ENCODE assay signal across 14 cellular contexts in genomic region chr4:3810111-3810680, GRCh38. TPM values are rescaled to one million over a fixed set of nuclear protein-coding genes. Genes with fewer than 3 reads are reported as not detected.
A peak's percentile ranks its signal among the peaks of the same experiment; 100 is the strongest.
DNase-seq lines count a peak whose midpoint lies in the region; ATAC-seq, FAIRE-seq and TF ChIP-seq lines count a peak whose summit lies in the region.
"Had no signal": no experiment of that assay in that cellular context is flagged by ENCODE, and none has a peak within 500 bp of the region (broad histone marks: within the 10 kb centered on the region; RNA-seq: fewer than 3 reads in every experiment).

No MANE protein-coding gene starts in this region.

- no peak for TF ChIP-seq POLR2A in lower leg skin (IDR thresholded peaks at IDR 0.05)

- no peak for ATAC-seq in Right ventricle myocardium superior (ENCODE audit: poor library complexity)
- no peak for ATAC-seq in heart right ventricle
- peak in 3 of 4 donors; percentile 27 to 65 (median 55) for ATAC-seq in pancreas

- no peak overlapping the region for H3K27ac Mint-ChIP-seq in chondrocyte (ENCODE audit: unreplicated experiment)
- H3K27ac Mint-ChIP-seq: CD8-positive, alpha-beta memory T cell had no signal

- H3K27me3 ChIP-seq in heart right ventricle (peaks cover 0 to 59% (median 45%) of the 10 kb centered on the region in 7 donors), pancreas (no peaks in the 10 kb centered on the region), A673 (replicated peaks; ENCODE audit: insufficient read depth, low read depth, low read length, poor library complexity) (no peaks in the 10 kb centered on the region)
- H3K27me3 ChIP-seq: BLaER1 had no signal

- no peak for TF ChIP-seq CTCF in heart right ventricle (IDR thresholded peaks at IDR 0.05)
- TF ChIP-seq CTCF in chondrocyte (IDR thresholded peaks at IDR 0.05) = no peak
- no peak for TF ChIP-seq CTCF in kidney (IDR thresholded peaks at IDR 0.05; ENCODE audit: borderline replicate concordance, extremely low read depth, insufficient read depth)
- TF ChIP-seq CTCF in pancreas (IDR thresholded peaks at IDR 0.05) = no peak
- TF ChIP-seq CTCF in A673 (conservative IDR thresholded peaks at IDR 0.05; ENCODE audit: low read depth, low read length) = no peak
- TF ChIP-seq CTCF in lower leg skin (IDR thresholded peaks at IDR 0.05) = no peak

- H3K27me3 Mint-ChIP-seq in chondrocyte (ENCODE audit: low read depth) = peaks cover 33% of the 10 kb centered on the region

- no peaks in the 10 kb centered on the region for H3K9me3 Mint-ChIP-seq in chondrocyte (ENCODE audit: low read depth)
- H3K9me3 Mint-ChIP-seq: CD8-positive, alpha-beta memory T cell had no signal

- no peak overlapping the region for H3K4me3 Mint-ChIP-seq in chondrocyte (ENCODE audit: unreplicated experiment)
- H3K4me3 Mint-ChIP-seq: CD8-positive, alpha-beta memory T cell had no signal

- H3K9me3 ChIP-seq in heart right ventricle (no peaks in the 10 kb centered on the region), kidney (ENCODE audit: control insufficient read depth in 1 of 2, low read length in 2 of 2) (no peaks in the 10 kb centered on the region), pancreas (no peaks in the 10 kb centered on the region), A673 (ENCODE audit: low read depth, low read length, poor library complexity, severe bottlenecking) (no peaks in the 10 kb centered on the region)
- H3K9me3 ChIP-seq: A549, BLaER1, Caco-2 had no signal

- H3K4me1 ChIP-seq in heart right ventricle = no peaks in the 10 kb centered on the region
- H3K4me1 ChIP-seq in kidney (ENCODE audit: control insufficient read depth in 1 of 2, insufficient read depth in 1 of 2, low read depth in 1 of 2, low read length in 2 of 2) = no peaks in the 10 kb centered on the region
- H3K4me1 ChIP-seq in pancreas = no peaks in the 10 kb centered on the region
- peaks cover 22% of the 10 kb centered on the region for H3K4me1 ChIP-seq in A673 (ENCODE audit: insufficient read depth, low read length, poor library complexity, severe bottlenecking)
- H3K4me1 ChIP-seq: A549, Caco-2 had no signal

- H3K36me3 Mint-ChIP-seq in chondrocyte (ENCODE audit: low read depth) = no peaks in the 10 kb centered on the region
- H3K36me3 Mint-ChIP-seq: CD8-positive, alpha-beta memory T cell had no signal

- H3K4me1 Mint-ChIP-seq in chondrocyte (ENCODE audit: low read depth) = no peaks in the 10 kb centered on the region
- H3K4me1 Mint-ChIP-seq: CD8-positive, alpha-beta memory T cell had no signal

- H3K27ac ChIP-seq in heart right ventricle (no peak overlapping the region), kidney (ENCODE audit: low read depth in 2 of 2, low read length in 2 of 2) (no peak overlapping the region), pancreas (no peak overlapping the region), A673 (ENCODE audit: low read depth, low read length, poor library complexity, severe bottlenecking) (no peak overlapping the region)
- H3K27ac ChIP-seq: A549, BLaER1, HL-60 had no signal

- no peak overlapping the region for H3K9ac ChIP-seq in kidney (ENCODE audit: low read length in 2 of 2)
- H3K9ac ChIP-seq: BLaER1 had no signal

- CTCF ChIA-PET in A673 (lab: Charles Lee) = no interaction called here

- no peak for FAIRE-seq in kidney (lab: Jason Lieb, UNC)
- FAIRE-seq in pancreas (lab: Jason Lieb, UNC) = no peak
- FAIRE-seq: A549 had no signal

- 62 to 63% methylated on average over 15 of the region's 15 CpGs for WGBS in heart right ventricle, 2 donors
- 44 to 64% methylated on average over 15 of the region's 15 CpGs for WGBS in pancreas, 2 donors
- 64 to 84% methylated on average over 11 to 13 of the region's 15 CpGs for WGBS in lower leg skin, 2 donors

- DNase-seq in Right ventricle myocardium superior (peak; percentile 27), heart right ventricle (no peak), chondrocyte (ENCODE audit: low spot score) (peak; percentile 75), kidney (peak; percentile 57), pancreas (peak in 3 of 6 donors; percentile 59 to 70 (median 64)), A673 (ENCODE audit: low spot score) (no peak), lower leg skin (ENCODE audit: low spot score in 2 of 2) (no peak)
- no peak for DNase-seq in central memory CD4-positive, alpha-beta T cell
- DNase-seq: Caco-2; CD8-positive, alpha-beta memory T cell; H7 had no signal

- POLR2A ChIA-PET in A673 (lab: Charles Lee; ENCODE audit: low non-redundant PET) = no interaction called here

- H3K36me3 ChIP-seq in heart right ventricle = no peaks in the 10 kb centered on the region
- no peaks in the 10 kb centered on the region for H3K36me3 ChIP-seq in kidney (ENCODE audit: control insufficient read depth in 1 of 2, insufficient read depth in 2 of 2, low read length in 2 of 2)
- no peaks in the 10 kb centered on the region for H3K36me3 ChIP-seq in pancreas
- H3K36me3 ChIP-seq in A673 (ENCODE audit: insufficient read depth, low read length, poor library complexity, severe bottlenecking) = no peaks in the 10 kb centered on the region
- H3K36me3 ChIP-seq: BLaER1 had no signal

- no peak overlapping the region for H3K4me3 ChIP-seq in heart right ventricle
- no peak overlapping the region for H3K4me3 ChIP-seq in kidney (ENCODE audit: low read length in 2 of 2)
- no peak overlapping the region for H3K4me3 ChIP-seq in pancreas
- H3K4me3 ChIP-seq in A673 (ENCODE audit: low read depth, low read length, poor library complexity, severe bottlenecking) = no peak overlapping the region
- no peak overlapping the region for H3K4me3 ChIP-seq in lower leg skin (ENCODE audit: low read depth, poor library complexity, severe bottlenecking)
- H3K4me3 ChIP-seq: A549, BLaER1 had no signal

- intact Hi-C loops in Right ventricle myocardium superior (cut with DNase I) = no loop called here
- intact Hi-C loops in heart right ventricle (cut with DNase I) = no loop called here
- intact Hi-C loops in kidney (cut with DNase I) = no loop called here
- intact Hi-C loops in pancreas (cut with DNase I) = no loop called here
- intact Hi-C loops in A673 (cut with micrococcal nuclease; ENCODE audit: unreplicated experiment) = no loop called here
- intact Hi-C loops in lower leg skin (cut with DNase I; ENCODE audit: low total_unique reads) = no loop called here

- BruUV-seq in A673 (replicated peaks; lab: Mats Ljungman, UMichigan) = no TSS peak

RNA-seq across cellular contexts. Expression of gene ADRA2C, which starts 44.0 kb away (rescaled TPM):
- total RNA-seq in Right ventricle myocardium superior (6.2 TPM), heart right ventricle (1 to 10 TPM; 2.8 to 8.8 (median 5.1) TPM), chondrocyte (0.99 to 1.6 TPM (median 1.5 TPM) in 3 replicates), kidney (36.2 TPM), pancreas (1 to 10 TPM; 1.1 to 6.8 (median 3.0) TPM), A673 (2021) (14.8 and 16.7 TPM in 2 replicates), lower leg skin (10 to 100 TPM in 1 of 4 donors, 1 to 10 TPM in 3; 2.3 to 14.9 (median 6.5) TPM)
- polyA plus RNA-seq in heart right ventricle (1 to 10 TPM; 5.9 to 7.3 TPM), kidney (ENCODE audit: insufficient read depth, low read depth, low replicate concordance) (21.9 TPM), pancreas (1 to 10 TPM; 1.9 to 5.3 TPM)
- total RNA-seq: CD8-positive, alpha-beta memory T cell had no signal
- polyA plus RNA-seq: CD8-positive, alpha-beta memory T cell had no signal

Comparison
In these comparisons a context has a peak if more than half of its experiments do, and no peak if none do; other contexts are left out.
1. DNase-seq: peak in Right ventricle myocardium superior (single experiment), chondrocyte (single experiment) and kidney (single experiment); none in heart right ventricle (0 of 2), A673 (single experiment), lower leg skin (0 of 2) and central memory CD4-positive, alpha-beta T cell (single experiment).
2. ATAC-seq: peak in pancreas (3 of 4); none in Right ventricle myocardium superior (single experiment) and heart right ventricle (0 of 8).